15 cellular contexts compared by ENCODE assay signal in genomic region chr1:94603663-94604062, GRCh38.
DNase-seq lines count a peak whose midpoint lies in the region; ATAC-seq and TF ChIP-seq lines count a peak whose summit lies in the region.
"Had no signal": no experiment of that assay in that cellular context is flagged by ENCODE, and none has a peak within 500 bp of the region (broad histone marks: within the 10 kb centered on the region; RNA-seq: fewer than 3 reads in every experiment).

No MANE protein-coding gene starts in this region.

- BruUV-seq in PC-3 (replicated peaks; lab: Mats Ljungman, UMichigan): no TSS peak

- H3K4me3 ChIP-seq in PC-3 (ENCODE audit: low read length): no peak overlapping the region
- H3K4me3 ChIP-seq in hepatocyte: no peak overlapping the region
- H3K4me3 ChIP-seq: BLaER1, HAP-1 had no signal

- H3K9me3 Mint-ChIP-seq in natural killer cell treated with Interleukin-12 subunit alpha and Interleukin-12 subunit beta and Interleukin-15 and Interleukin-18, amount 100 ng/mL, for 72 hours: no peaks in the 10 kb centered on the region
- H3K9me3 Mint-ChIP-seq in natural killer cell: no peaks in the 10 kb centered on the region

- peak overlapping the region; percentile 10 to 71 for H3K27ac Mint-ChIP-seq in natural killer cell treated with Interleukin-12 subunit alpha and Interleukin-12 subunit beta and Interleukin-15 and Interleukin-18, amount 100 ng/mL, for 72 hours
- peak overlapping the region in 1 of 2 donors; percentile 87 for H3K27ac Mint-ChIP-seq in natural killer cell
- H3K27ac Mint-ChIP-seq: CD4-positive, CD25-positive, alpha-beta regulatory T cell had no signal

- POLR2A ChIA-PET in PC-3 (lab: Charles Lee; ENCODE audit: unreplicated experiment): no interaction called here

- H3K36me3 Mint-ChIP-seq in natural killer cell treated with Interleukin-12 subunit alpha and Interleukin-12 subunit beta and Interleukin-15 and Interleukin-18, amount 100 ng/mL, for 72 hours: peaks cover 4% of the 10 kb centered on the region
- no peaks in the 10 kb centered on the region for H3K36me3 Mint-ChIP-seq in natural killer cell
- H3K36me3 Mint-ChIP-seq: CD4-positive, CD25-positive, alpha-beta regulatory T cell had no signal

- H3K27ac ChIP-seq in PC-3 (ENCODE audit: low read length): peak overlapping the region; percentile 75
- H3K27ac ChIP-seq in hepatocyte: peak overlapping the region; percentile 91
- H3K27ac ChIP-seq: BLaER1 had no signal

- H3K27me3 ChIP-seq in PC-3 (ENCODE audit: low read length) (no peaks in the 10 kb centered on the region), hepatocyte (no peaks in the 10 kb centered on the region)
- H3K27me3 ChIP-seq: BLaER1 had no signal

- H3K9me3 ChIP-seq in PC-3 (ENCODE audit: low read length) (no peaks in the 10 kb centered on the region), hepatocyte (ENCODE audit: low read depth) (no peaks in the 10 kb centered on the region)
- H3K9me3 ChIP-seq: BLaER1, HAP-1 had no signal

- H3K4me2 ChIP-seq in PC-3 (ENCODE audit: low read length): peak overlapping the region; percentile 73
- H3K4me2 ChIP-seq in hepatocyte: peak overlapping the region; percentile 8
- H3K4me2 ChIP-seq: BLaER1 had no signal

- no peak for DNase-seq in natural killer cell treated with Interleukin-12 subunit alpha and Interleukin-12 subunit beta and Interleukin-15 and Interleukin-18, amount 100 ng/mL, for 72 hours (ENCODE audit: low spot score)
- no peak for DNase-seq in natural killer cell
- DNase-seq in PC-3: no peak
- DNase-seq in hepatocyte (ENCODE audit: low spot score): no peak
- no peak for DNase-seq in NCI-H1694 treated with DMSO at 0.1 percent for 48 hours (lab: John Stamatoyannopoulos, UW)
- DNase-seq in NCI-H1092 treated with DMSO at 0.1 percent for 48 hours (lab: John Stamatoyannopoulos, UW): no peak
- DNase-seq: 8988T; AML-193; CD4-positive, CD25-positive, alpha-beta regulatory T cell; DMS79; EL had no signal

- H3K79me2 ChIP-seq in PC-3 (ENCODE audit: low read length): no peaks in the 10 kb centered on the region
- H3K79me2 ChIP-seq in hepatocyte: no peaks in the 10 kb centered on the region

- H3K27me3 Mint-ChIP-seq in natural killer cell treated with Interleukin-12 subunit alpha and Interleukin-12 subunit beta and Interleukin-15 and Interleukin-18, amount 100 ng/mL, for 72 hours: peaks cover 46 to 50% of the 10 kb centered on the region in 2 donors
- H3K27me3 Mint-ChIP-seq in natural killer cell (ENCODE audit: low read depth in 2 of 2): peaks cover 74 to 87% of the 10 kb centered on the region in 2 donors
- H3K27me3 Mint-ChIP-seq: CD4-positive, CD25-positive, alpha-beta regulatory T cell had no signal

- ATAC-seq in natural killer cell treated with Interleukin-12 subunit alpha and Interleukin-12 subunit beta and Interleukin-15 and Interleukin-18, amount 100 ng/mL, for 72 hours: no peak
- ATAC-seq in natural killer cell: no peak
- no peak for ATAC-seq in PC-3
- ATAC-seq in GM21825 (IDR thresholded peaks at IDR 0.05; ENCODE audit: unreplicated experiment): no peak
- no peak for ATAC-seq in GM21360 (IDR thresholded peaks at IDR 0.05; ENCODE audit: unreplicated experiment)

- intact Hi-C loops in natural killer cell (cut with micrococcal nuclease): loop anchor here (10.0 kb wide), 1 partner anchor 759 kb away; no protein-coding TSS in a partner anchor
- intact Hi-C loops in PC-3 (cut with micrococcal nuclease): loop anchor here (2.0 to 5.0 kb wide), 3 partner anchors 49 to 199 kb away; no protein-coding TSS in a partner anchor

- TF ChIP-seq CTCF in natural killer cell (IDR thresholded peaks at IDR 0.05): no peak
- TF ChIP-seq CTCF in PC-3 (conservative IDR thresholded peaks at IDR 0.05; ENCODE audit: low read depth, low read length): no peak
- no peak for TF ChIP-seq CTCF in hepatocyte (IDR thresholded peaks at IDR 0.05; ENCODE audit: poor library complexity)

- H3K36me3 ChIP-seq in PC-3 (ENCODE audit: low read depth, low read length): no peaks in the 10 kb centered on the region
- no peaks in the 10 kb centered on the region for H3K36me3 ChIP-seq in hepatocyte (replicated peaks; ENCODE audit: insufficient read depth, low read depth)
- H3K36me3 ChIP-seq: BLaER1, HAP-1 had no signal

- no peaks in the 10 kb centered on the region for H4K20me1 ChIP-seq in PC-3 (ENCODE audit: low read length)
- H4K20me1 ChIP-seq in hepatocyte (ENCODE audit: insufficient read depth, poor library complexity, severe bottlenecking): no peaks in the 10 kb centered on the region
- H4K20me1 ChIP-seq: BLaER1 had no signal

- CTCF ChIA-PET in PC-3 (lab: Charles Lee): no interaction called here

- no peak overlapping the region for H3K4me3 Mint-ChIP-seq in natural killer cell treated with Interleukin-12 subunit alpha and Interleukin-12 subunit beta and Interleukin-15 and Interleukin-18, amount 100 ng/mL, for 72 hours
- H3K4me3 Mint-ChIP-seq in natural killer cell: no peak overlapping the region
- H3K4me3 Mint-ChIP-seq: CD4-positive, CD25-positive, alpha-beta regulatory T cell had no signal

- H3K4me1 Mint-ChIP-seq in natural killer cell treated with Interleukin-12 subunit alpha and Interleukin-12 subunit beta and Interleukin-15 and Interleukin-18, amount 100 ng/mL, for 72 hours (ENCODE audit: low read depth in 2 of 2): peaks cover 24 to 33% of the 10 kb centered on the region in 2 donors
- H3K4me1 Mint-ChIP-seq in natural killer cell: peaks cover 28 to 30% of the 10 kb centered on the region in 2 donors

- H2AFZ ChIP-seq in PC-3 (ENCODE audit: low read length): no peak overlapping the region
- no peak overlapping the region for H2AFZ ChIP-seq in hepatocyte

- H3K9ac ChIP-seq in PC-3 (ENCODE audit: low read length): no peak overlapping the region
- H3K9ac ChIP-seq: BLaER1 had no signal

- H3K9me2 ChIP-seq in PC-3 (replicated peaks; ENCODE audit: low read length) (no peaks in the 10 kb centered on the region), hepatocyte (replicated peaks; ENCODE audit: insufficient read depth) (no peaks in the 10 kb centered on the region)

- peaks cover 14% of the 10 kb centered on the region for H3F3A ChIP-seq in PC-3 (ENCODE audit: low read length, unreplicated experiment)

- peaks cover 63% of the 10 kb centered on the region for H3K4me1 ChIP-seq in PC-3 (ENCODE audit: insufficient read depth, low read length)
- peaks cover 54% of the 10 kb centered on the region for H3K4me1 ChIP-seq in hepatocyte (ENCODE audit: insufficient read depth)
- H3K4me1 ChIP-seq: BLaER1, HAP-1 had no signal
